ENCODE assay signal across 11 cellular contexts in genomic region chr1:12177156-12177998, GRCh38. TPM values are rescaled to one million over a fixed set of nuclear protein-coding genes. Genes with fewer than 3 reads are reported as not detected.
DNase-seq lines count a peak whose midpoint lies in the region; ATAC-seq and TF ChIP-seq lines count a peak whose summit lies in the region.
"Had no signal": no experiment of that assay in that cellular context is flagged by ENCODE, and none has a peak within 500 bp of the region (broad histone marks: within the 10 kb centered on the region; RNA-seq: fewer than 3 reads in every experiment).

No MANE protein-coding gene starts in this region.

- intact Hi-C loops in heart right ventricle (cut with DNase I) = no loop called here
- intact Hi-C loops in cardiac septum (cut with DNase I) = no loop called here
- intact Hi-C loops in naive thymus-derived CD4-positive, alpha-beta T cell (cut with micrococcal nuclease) = loop anchor here in 1 of 2 donors (5.0 kb wide), 1 partner anchor 370 kb away; the partner anchor contains the start of genes CLCN6 and MTHFR
- intact Hi-C loops in uterus (cut with DNase I; ENCODE audit: low total_unique reads) = no loop called here

- WGBS in heart right ventricle, 2 donors = 78% methylated on average over 24 of the region's 24 CpGs

- H3K36me3 Mint-ChIP-seq in activated naive CD4-positive, alpha-beta T cell treated with anti-CD3 and anti-CD28 coated beads, Interleukin-2, amount 50 U/mL, for 24 hours = peaks cover 4% of the 10 kb centered on the region
- H3K36me3 Mint-ChIP-seq in naive thymus-derived CD4-positive, alpha-beta T cell = peaks cover 0 to 29% (median 0%) of the 10 kb centered on the region in 5 donors

- H3K36me3 ChIP-seq in heart right ventricle = peaks cover 0 to 40% (median 0%) of the 10 kb centered on the region in 9 donors
- peaks cover 0 to 5% (median 0%) of the 10 kb centered on the region in 3 experiments for H3K36me3 ChIP-seq in naive thymus-derived CD4-positive, alpha-beta T cell (ENCODE audit: control insufficient read depth in 2 of 3, insufficient read depth in 3 of 3, low read length in 3 of 3)
- H3K36me3 ChIP-seq in uterus = no peaks in the 10 kb centered on the region

- H3K27me3 Mint-ChIP-seq in activated naive CD4-positive, alpha-beta T cell treated with anti-CD3 and anti-CD28 coated beads, Interleukin-2, amount 50 U/mL, for 24 hours = no peaks in the 10 kb centered on the region
- H3K27me3 Mint-ChIP-seq in naive thymus-derived CD4-positive, alpha-beta T cell = no peaks in the 10 kb centered on the region

- POLR2A ChIA-PET in naive thymus-derived CD4-positive, alpha-beta T cell (lab: Charles Lee) = interaction anchor here (0.7 to 8.2 kb wide), 16 partner anchors 9 to 269 kb away, joined by 3 to 125 read pairs (median 6); partner anchors contain the start of gene TNFRSF1B

- peak overlapping the region; percentile 86 for H3K4me3 Mint-ChIP-seq in activated naive CD4-positive, alpha-beta T cell treated with anti-CD3 and anti-CD28 coated beads, Interleukin-2, amount 50 U/mL, for 24 hours
- peak overlapping the region; percentile 81 to 92 (median 86) for H3K4me3 Mint-ChIP-seq in naive thymus-derived CD4-positive, alpha-beta T cell

- H3K4me1 Mint-ChIP-seq in activated naive CD4-positive, alpha-beta T cell treated with anti-CD3 and anti-CD28 coated beads, Interleukin-2, amount 50 U/mL, for 24 hours = peaks cover 81% of the 10 kb centered on the region
- H3K4me1 Mint-ChIP-seq in naive thymus-derived CD4-positive, alpha-beta T cell = peaks cover 51 to 94% (median 83%) of the 10 kb centered on the region in 7 donors

- H3K27ac Mint-ChIP-seq in activated naive CD4-positive, alpha-beta T cell treated with anti-CD3 and anti-CD28 coated beads, Interleukin-2, amount 50 U/mL, for 24 hours = peak overlapping the region; percentile 99
- H3K27ac Mint-ChIP-seq in naive thymus-derived CD4-positive, alpha-beta T cell = peak overlapping the region; percentile 90 to 100 (median 98)

- TF ChIP-seq POLR2A in uterus (IDR thresholded peaks at IDR 0.05) = no peak

- no peak for TF ChIP-seq CTCF in heart right ventricle (IDR thresholded peaks at IDR 0.05)
- no peak for TF ChIP-seq CTCF in uterus (IDR thresholded peaks at IDR 0.05)

- no peak for DNase-seq in heart right ventricle
- no peak for DNase-seq in cardiac septum (ENCODE audit: low spot score)
- DNase-seq in naive thymus-derived CD4-positive, alpha-beta T cell = no peak
- no peak for DNase-seq in uterus
- no peak for DNase-seq in NK-92 (lab: John Stamatoyannopoulos, UW; ENCODE audit: unreplicated experiment)

- H3K27ac ChIP-seq in heart right ventricle (peak overlapping the region in 9 of 10 donors; percentile 48 to 99 (median 78)), uterus (peak overlapping the region; percentile 83 to 90)
- H3K27ac ChIP-seq in naive thymus-derived CD4-positive, alpha-beta T cell (ENCODE audit: low read depth, low read length) = peak overlapping the region; percentile 82
- H3K27ac ChIP-seq: C4-2B had no signal

- H3K9me3 Mint-ChIP-seq in activated naive CD4-positive, alpha-beta T cell treated with anti-CD3 and anti-CD28 coated beads, Interleukin-2, amount 50 U/mL, for 24 hours = no peaks in the 10 kb centered on the region
- H3K9me3 Mint-ChIP-seq in naive thymus-derived CD4-positive, alpha-beta T cell = peaks cover 0 to 3% (median 0%) of the 10 kb centered on the region in 11 donors

- ATAC-seq in heart right ventricle (no peak), HG03571 (IDR thresholded peaks at IDR 0.05; ENCODE audit: unreplicated experiment) (no peak), HG02642 (IDR thresholded peaks at IDR 0.05; ENCODE audit: poor library complexity, unreplicated experiment) (no peak)
- no peak for ATAC-seq in naive thymus-derived CD4-positive, alpha-beta T cell
- ATAC-seq: GM12878 had no signal

- CTCF ChIA-PET in naive thymus-derived CD4-positive, alpha-beta T cell (lab: Charles Lee) = interaction anchor here (0.5 to 4.7 kb wide), 10 partner anchors 12 to 67 kb away, joined by 3 to 36 read pairs (median 4); no protein-coding TSS in a partner anchor

- H3K4me3 ChIP-seq in heart right ventricle = peak overlapping the region in 2 of 10 donors; percentile 9 to 24
- peak overlapping the region; percentile 38 for H3K4me3 ChIP-seq in naive thymus-derived CD4-positive, alpha-beta T cell (ENCODE audit: low read length)
- H3K4me3 ChIP-seq in uterus = no peak overlapping the region
- H3K4me3 ChIP-seq: GM12878, lung had no signal

- peaks cover 0 to 5% (median 0%) of the 10 kb centered on the region in 7 donors for H3K27me3 ChIP-seq in heart right ventricle
- no peaks in the 10 kb centered on the region for H3K27me3 ChIP-seq in naive thymus-derived CD4-positive, alpha-beta T cell (ENCODE audit: control insufficient read depth in 2 of 2, insufficient read depth in 2 of 2, low read length in 2 of 2)
- H3K27me3 ChIP-seq in uterus = no peaks in the 10 kb centered on the region

- peaks cover 17 to 100% (median 94%) of the 10 kb centered on the region in 9 donors for H3K4me1 ChIP-seq in heart right ventricle
- peaks cover 72 to 80% of the 10 kb centered on the region in 2 donors for H3K4me1 ChIP-seq in naive thymus-derived CD4-positive, alpha-beta T cell (ENCODE audit: control insufficient read depth in 2 of 2, insufficient read depth in 2 of 2, low read length in 2 of 2)
- H3K4me1 ChIP-seq in uterus = peaks cover 0 to 11% of the 10 kb centered on the region in 2 donors

- H3K9me3 ChIP-seq in heart right ventricle (no peaks in the 10 kb centered on the region), uterus (no peaks in the 10 kb centered on the region)
- H3K9me3 ChIP-seq in naive thymus-derived CD4-positive, alpha-beta T cell (ENCODE audit: control insufficient read depth in 2 of 3, low read length in 3 of 3) = no peaks in the 10 kb centered on the region

RNA-seq across cellular contexts. Expression of gene TNFRSF1B, which starts 10.6 kb away (rescaled TPM):
- 10 to 100 TPM in 8 of 10 donors, 1 to 10 TPM in 2; 8.0 to 55.4 (median 15.7) TPM for total RNA-seq in heart right ventricle
- polyA plus RNA-seq in heart right ventricle = 10 to 100 TPM; 11.9 to 15.3 TPM
- total RNA-seq in cardiac septum = 15.5 TPM
- total RNA-seq in naive thymus-derived CD4-positive, alpha-beta T cell = 100 to 1,000 TPM in 2 of 5 experiments, 10 to 100 TPM in 3; 38.6 to 278 (median 60.3) TPM
- 10 to 100 TPM; 30.1 to 48.2 TPM for polyA plus RNA-seq in naive thymus-derived CD4-positive, alpha-beta T cell
- total RNA-seq in uterus = 10 to 100 TPM in 3 of 4 donors, 1 to 10 TPM in 1; 8.8 to 53.4 (median 24.2) TPM

RNA-seq across cellular contexts. Expression of gene VPS13D, which starts 52.5 kb away (rescaled TPM):
- total RNA-seq in heart right ventricle (100 to 1,000 TPM in 2 of 10 donors, 10 to 100 TPM in 8; 59.6 to 161 (median 92.0) TPM), cardiac septum (68.2 TPM), uterus (100 to 1,000 TPM in 1 of 4 donors, 10 to 100 TPM in 3; 33.2 to 115 (median 56.5) TPM)
- 10 to 100 TPM; 36.9 to 48.2 TPM for polyA plus RNA-seq in heart right ventricle
- 10 to 100 TPM; 43.8 to 94.4 (median 77.3) TPM for total RNA-seq in naive thymus-derived CD4-positive, alpha-beta T cell
- 10 to 100 TPM in 1 of 2 donors, 1 to 10 TPM in 1; 6.5 to 13.5 TPM for polyA plus RNA-seq in naive thymus-derived CD4-positive, alpha-beta T cell
